30 cellular contexts compared by ENCODE assay signal in genomic region chr15:63759752-63760151, GRCh38.
DNase-seq lines count a peak whose midpoint lies in the region; ATAC-seq and TF ChIP-seq lines count a peak whose summit lies in the region.
"Had no signal": no experiment of that assay in that cellular context is flagged by ENCODE, and none has a peak within 500 bp of the region (broad histone marks: within the 10 kb centered on the region; RNA-seq: fewer than 3 reads in every experiment).

No MANE protein-coding gene starts in this region.

- H4K20me1 ChIP-seq in GM23248 (ENCODE audit: insufficient read depth), result 0 out of 2 replicates have a peak, but pooled peaks cover 5% of the 10 kb centered on the region

- H3K27me3 Mint-ChIP-seq in WTC11 (ENCODE audit: low read depth), result no peaks in the 10 kb centered on the region
- no peaks in the 10 kb centered on the region for H3K27me3 Mint-ChIP-seq in memory B cell
- no peaks in the 10 kb centered on the region for H3K27me3 Mint-ChIP-seq in stimulated activated memory B cell treated with anti-CD40 and anti-IgM and Interleukin-4, amounts not matched to agents 10 μg/mL and 1 μg/mL and 100 μg/mL, for 72 hours
- H3K27me3 Mint-ChIP-seq: activated naive CD4-positive, alpha-beta T cell treated with anti-CD3 and anti-CD28 coated beads, Interleukin-2, amount 10 ng/mL, durations not matched to agents 7 days and 5 days; B cell; naive B cell had no signal

- H3K27ac ChIP-seq in GM23248, result no peak overlapping the region
- H3K27ac ChIP-seq: esophagus squamous epithelium, PC-9, skin epidermis, stomach, thyroid gland, WERI-Rb-1 had no signal

- POLR2A ChIA-PET in WTC11 (lab: Charles Lee), result no interaction called here

- no peak overlapping the region for H2AFZ ChIP-seq in GM23248
- H2AFZ ChIP-seq: PC-9 had no signal

- no peak for TF ChIP-seq CTCF in WTC11 (IDR thresholded peaks at IDR 0.05)

- H3K9me2 ChIP-seq in GM23248 (ENCODE audit: insufficient read depth), result no peaks in the 10 kb centered on the region

- H3K27ac Mint-ChIP-seq in WTC11 (peak overlapping the region; percentile 81), memory B cell (peak overlapping the region; percentile 70)
- H3K27ac Mint-ChIP-seq in stimulated activated memory B cell treated with anti-CD40 and anti-IgM and Interleukin-4, amounts not matched to agents 10 μg/mL and 1 μg/mL and 100 μg/mL, for 72 hours, result peak overlapping the region; percentile 22
- H3K27ac Mint-ChIP-seq: activated naive CD4-positive, alpha-beta T cell treated with anti-CD3 and anti-CD28 coated beads, Interleukin-2, amount 10 ng/mL, durations not matched to agents 7 days and 5 days; activated T-helper 1 cell treated with anti-CD3 and anti-CD28 coated beads, Interleukin-12 subunit alpha, Interleukin-12 subunit beta, Interleukin-2, Interleukin-4 antibody, amounts not matched to agents 30 ng/mL and 10 ng/mL and 1 ng/mL, durations not matched to agents 14 hours and 24 hours and 36 hours; B cell; T-helper 2 cell treated with Interferon-gamma antibody and Interleukin-4, amounts not matched to agents 5 μg/mL and 100 μg/mL, for 36 hours had no signal

- H3K9ac ChIP-seq in GM23248, result no peak overlapping the region

- WGBS in GM23248 (ENCODE audit: low coverage in 1 of 2, low lambda C conversion rate in 2 of 2, missing lambda C conversion rate in 2 of 2), 2 experiments, result 10 to 14% methylated on average over 1 of the region's 1 CpG

- H3F3A ChIP-seq in GM23248 (ENCODE audit: insufficient read depth), result 0 out of 2 replicates have a peak, but pooled peaks cover 14% of the 10 kb centered on the region

- in situ Hi-C loops in GM23248 (cut with MboI), result no loop called here

- H3K36me3 Mint-ChIP-seq in WTC11 (no peaks in the 10 kb centered on the region), memory B cell (peaks cover 9% of the 10 kb centered on the region)
- peaks cover 29% of the 10 kb centered on the region for H3K36me3 Mint-ChIP-seq in stimulated activated memory B cell treated with anti-CD40 and anti-IgM and Interleukin-4, amounts not matched to agents 10 μg/mL and 1 μg/mL and 100 μg/mL, for 72 hours

- peaks cover 10% of the 10 kb centered on the region for H3K4me1 ChIP-seq in GM23248 (ENCODE audit: insufficient read depth)

- ATAC-seq in Right ventricle myocardium superior (ENCODE audit: poor library complexity) (peak; percentile 50), Right ventricle myocardium inferior (no peak), WTC11 (peak; percentile 46; the same call in 1 of the 2 replicates), memory B cell (ENCODE audit: low read depth) (no peak), GM18861 (IDR thresholded peaks at IDR 0.05; ENCODE audit: unreplicated experiment) (no peak)
- ATAC-seq in stimulated activated memory B cell treated with anti-CD40 and anti-IgM and Interleukin-4, amounts not matched to agents 10 μg/mL and 1 μg/mL and 100 μg/mL, for 72 hours, result no peak
- ATAC-seq: left colon had no signal

- no peaks in the 10 kb centered on the region for H3K9me3 ChIP-seq in GM23248 (ENCODE audit: low read depth)
- H3K9me3 ChIP-seq: Caco-2, esophagus squamous epithelium, stomach, thyroid gland had no signal

- H3K4me3 ChIP-seq in GM23248, result no peak overlapping the region
- H3K4me3 ChIP-seq: esophagus squamous epithelium, PC-9, skin epidermis, stomach, thyroid gland had no signal

- no peak overlapping the region for H3K4me3 Mint-ChIP-seq in WTC11
- no peak overlapping the region for H3K4me3 Mint-ChIP-seq in memory B cell
- no peak overlapping the region for H3K4me3 Mint-ChIP-seq in stimulated activated memory B cell treated with anti-CD40 and anti-IgM and Interleukin-4, amounts not matched to agents 10 μg/mL and 1 μg/mL and 100 μg/mL, for 72 hours
- H3K4me3 Mint-ChIP-seq: activated naive CD4-positive, alpha-beta T cell treated with anti-CD3 and anti-CD28 coated beads, Interleukin-2, amount 10 ng/mL, durations not matched to agents 7 days and 5 days; activated T-helper 1 cell treated with anti-CD3 and anti-CD28 coated beads, Interleukin-12 subunit alpha, Interleukin-12 subunit beta, Interleukin-2, Interleukin-4 antibody, amounts not matched to agents 30 ng/mL and 10 ng/mL and 1 ng/mL, durations not matched to agents 14 hours and 24 hours and 36 hours; B cell; naive B cell; T-helper 2 cell treated with Interferon-gamma antibody and Interleukin-4, amounts not matched to agents 5 μg/mL and 100 μg/mL, for 36 hours had no signal

- H3K4me2 ChIP-seq in GM23248 (ENCODE audit: unreplicated experiment), result no peak overlapping the region
- H3K4me2 ChIP-seq: PC-9 had no signal

- intact Hi-C loops in Right ventricle myocardium superior (cut with DNase I), result no loop called here
- intact Hi-C loops in Right ventricle myocardium inferior (cut with DNase I), result loop anchor here (5.0 to 10.0 kb wide), 2 partner anchors 73 to 395 kb away; partner anchors contain the start of genes HERC1 and SNX22

- peaks cover 46% of the 10 kb centered on the region for H3K4me1 Mint-ChIP-seq in WTC11
- H3K4me1 Mint-ChIP-seq in memory B cell, result peaks cover 18% of the 10 kb centered on the region
- peaks cover 37% of the 10 kb centered on the region for H3K4me1 Mint-ChIP-seq in stimulated activated memory B cell treated with anti-CD40 and anti-IgM and Interleukin-4, amounts not matched to agents 10 μg/mL and 1 μg/mL and 100 μg/mL, for 72 hours

- peaks cover 58% of the 10 kb centered on the region for H3K79me2 ChIP-seq in GM23248 (ENCODE audit: insufficient read depth)

- H3K27me3 ChIP-seq in GM23248 (replicated peaks; ENCODE audit: insufficient read depth), result no peaks in the 10 kb centered on the region
- H3K27me3 ChIP-seq: esophagus squamous epithelium, stomach, thyroid gland had no signal

- H3K9me3 Mint-ChIP-seq in WTC11, result no peaks in the 10 kb centered on the region
- no peaks in the 10 kb centered on the region for H3K9me3 Mint-ChIP-seq in memory B cell
- H3K9me3 Mint-ChIP-seq in stimulated activated memory B cell treated with anti-CD40 and anti-IgM and Interleukin-4, amounts not matched to agents 10 μg/mL and 1 μg/mL and 100 μg/mL, for 72 hours, result no peaks in the 10 kb centered on the region
- H3K9me3 Mint-ChIP-seq: activated naive CD4-positive, alpha-beta T cell treated with anti-CD3 and anti-CD28 coated beads, Interleukin-2, amount 10 ng/mL, durations not matched to agents 7 days and 5 days; activated T-helper 1 cell treated with anti-CD3 and anti-CD28 coated beads, Interleukin-12 subunit alpha, Interleukin-12 subunit beta, Interleukin-2, Interleukin-4 antibody, amounts not matched to agents 30 ng/mL and 10 ng/mL and 1 ng/mL, durations not matched to agents 14 hours and 24 hours and 36 hours; naive B cell; T-helper 2 cell treated with Interferon-gamma antibody and Interleukin-4, amounts not matched to agents 5 μg/mL and 100 μg/mL, for 36 hours had no signal

- DNase-seq in Right ventricle myocardium superior (no peak), Right ventricle myocardium inferior (ENCODE audit: missing footprints) (no peak), WTC11 (ENCODE audit: low spot score) (no peak), memory B cell (ENCODE audit: low spot score in 2 of 2) (no peak), GM23248 (no peak), KG1 (lab: John Stamatoyannopoulos, UW) (no peak)
- DNase-seq: activated naive CD4-positive, alpha-beta T cell treated with anti-CD3 and anti-CD28 coated beads, Interleukin-2, amount 10 ng/mL, durations not matched to agents 7 days and 5 days; Caco-2; DMS79; esophagus squamous epithelium; foreskin melanocyte; GF-D8; Kasumi-1; left colon; naive B cell; NCI-H187; NCI-H2171; NCI-H526 treated with DMSO at 0.1 percent for 48 hours; nucleus accumbens; PC-9; SHP77; stomach; thyroid gland; WERI-Rb-1 had no signal

- CTCF ChIA-PET in WTC11 (lab: Charles Lee), result no interaction called here

- H3K36me3 ChIP-seq in GM23248 (ENCODE audit: low read depth), result peaks cover 6% of the 10 kb centered on the region; the same call in 1 of the 2 replicates
- H3K36me3 ChIP-seq: thyroid gland had no signal

TF ChIP-seq in WTC11, 78 proteins besides CTCF, POLR2A, EP300 and RAD21 (continues in another document):
- TF ChIP-seq PRRX2 (CRISPR knock-in tag; IDR thresholded peaks at IDR 0.05), result no peak
- no peak for TF ChIP-seq NFYB (CRISPR knock-in tag; conservative IDR thresholded peaks at IDR 0.05; ENCODE audit: low read depth)
- TF ChIP-seq SP1 (CRISPR knock-in tag; conservative IDR thresholded peaks at IDR 0.05), result no peak
- no peak for TF ChIP-seq ATF6 (CRISPR knock-in tag; IDR thresholded peaks at IDR 0.05)

Comparison
In these comparisons a context has a peak if more than half of its experiments do, and no peak if none do; other contexts are left out.
1. ATAC-seq: peak in Right ventricle myocardium superior (single experiment) and WTC11 (single experiment); none in Right ventricle myocardium inferior (single experiment), memory B cell (single experiment), stimulated activated memory B cell treated with anti-CD40 and anti-IgM and Interleukin-4, amounts not matched to agents 10 μg/mL and 1 μg/mL and 100 μg/mL, for 72 hours (single experiment) and GM18861 (single experiment).
2. H3K27ac Mint-ChIP-seq: peak in every context shown above with its lines; median percentile 81 in WTC11; 70 in memory B cell; 22 in stimulated activated memory B cell treated with anti-CD40 and anti-IgM and Interleukin-4, amounts not matched to agents 10 μg/mL and 1 μg/mL and 100 μg/mL, for 72 hours.